27 cellular contexts compared by ENCODE assay signal in the genomic region with DNA sequence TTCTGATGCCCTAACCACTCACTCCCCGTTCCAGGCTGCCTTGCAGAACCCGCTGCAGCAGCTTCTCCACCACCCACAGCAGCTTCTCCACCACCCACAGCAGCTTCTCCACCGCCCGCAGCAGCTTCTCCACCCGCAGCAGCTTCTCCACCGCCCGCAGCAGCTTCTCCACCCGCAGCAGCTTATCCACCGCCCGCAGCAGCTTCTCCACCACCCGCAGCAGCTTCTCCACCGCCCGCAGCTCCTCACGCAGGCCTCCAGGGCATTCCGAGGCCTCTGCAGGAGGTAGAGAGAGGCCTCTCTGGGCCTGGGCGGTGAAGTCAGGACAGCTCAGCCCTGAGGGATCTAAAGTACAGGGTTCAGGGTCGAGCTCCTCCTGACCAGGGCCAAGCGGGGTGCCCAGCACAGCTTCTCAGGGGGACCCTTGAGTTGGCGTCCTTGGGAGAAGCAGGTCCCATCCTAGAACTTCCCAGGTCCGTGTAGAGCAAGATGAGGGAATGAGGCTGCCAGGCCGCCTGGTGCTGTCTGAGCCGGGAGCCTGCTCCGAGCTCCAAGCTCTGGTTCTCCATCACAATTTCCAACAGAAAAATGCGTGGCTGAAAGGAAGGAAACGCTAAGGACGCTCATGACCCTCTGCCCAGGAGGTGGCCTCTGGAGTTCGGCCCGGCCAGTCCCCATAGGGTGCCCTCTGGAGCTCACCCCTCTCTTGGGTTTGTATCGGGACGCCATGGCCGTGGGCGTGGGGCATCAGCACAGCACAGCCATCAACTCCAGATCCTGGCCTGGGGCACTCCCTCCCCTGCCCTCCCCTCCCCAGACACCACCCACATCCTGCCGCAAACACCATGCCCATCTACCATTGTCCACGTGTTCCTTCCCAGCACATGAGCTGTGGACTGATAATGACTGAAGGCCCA.
DNase-seq lines count a peak whose midpoint lies in the region; ATAC-seq and TF ChIP-seq lines count a peak whose summit lies in the region.
"Had no signal": no experiment of that assay in that cellular context is flagged by ENCODE, and none has a peak within 500 bp of the region (broad histone marks: within the 10 kb centered on the region; RNA-seq: fewer than 3 reads in every experiment).

No MANE protein-coding gene starts in this region.

- H3K36me3 ChIP-seq in breast epithelium = no peaks in the 10 kb centered on the region
- H3K36me3 ChIP-seq in neural progenitor cell = no peaks in the 10 kb centered on the region
- no peaks in the 10 kb centered on the region for H3K36me3 ChIP-seq in upper lobe of right lung
- no peaks in the 10 kb centered on the region for H3K36me3 ChIP-seq in psoas muscle (ENCODE audit: insufficient read depth in 1 of 2, low read depth in 1 of 2)
- H3K36me3 ChIP-seq: esophagus squamous epithelium, gastrocnemius medialis, SJSA1, uterus had no signal

- DNase-seq in breast epithelium (ENCODE audit: low spot score in 2 of 2) (peak; percentile 7 to 24), MCF 10A (ENCODE audit: unreplicated experiment) (no peak), neural progenitor cell (ENCODE audit: low spot score) (no peak), upper lobe of right lung (peak; percentile 53), A172 (ENCODE audit: low spot score) (no peak), psoas muscle (no peak)
- peak; percentile 1 to 3 for DNase-seq in central memory CD8-positive, alpha-beta T cell (ENCODE audit: low spot score in 2 of 2)
- DNase-seq: ACHN; activated CD4-positive, alpha-beta T cell treated with anti-CD3 and anti-CD28 coated beads, Interleukin-2, amount 10 ng/mL, durations not matched to agents 7 days and 5 days; cortex of kidney; EL; esophagus squamous epithelium; gastrocnemius medialis; mucosa of descending colon; NCI-H146; NCI-H2171 treated with DMSO at 0.1 percent for 48 hours; NCI-H524; nephron progenitor cell; T-helper 17 cell; uterus had no signal

- H3K27me3 Mint-ChIP-seq in MCF 10A (ENCODE audit: insufficient read depth, unreplicated experiment) = no peaks in the 10 kb centered on the region
- peaks cover 29% of the 10 kb centered on the region for H3K27me3 Mint-ChIP-seq in central memory CD8-positive, alpha-beta T cell
- peaks cover 14% of the 10 kb centered on the region for H3K27me3 Mint-ChIP-seq in neural progenitor cell (ENCODE audit: insufficient read depth, low read depth)
- H3K27me3 Mint-ChIP-seq: activated CD4-positive, alpha-beta T cell treated with anti-CD3 and anti-CD28 coated beads, Interleukin-2, amount 10 ng/mL, durations not matched to agents 7 days and 5 days had no signal

- H3K4me3 Mint-ChIP-seq in MCF 10A (ENCODE audit: unreplicated experiment) (no peak overlapping the region), neural progenitor cell (no peak overlapping the region)
- no peak overlapping the region for H3K4me3 Mint-ChIP-seq in central memory CD8-positive, alpha-beta T cell
- H3K4me3 Mint-ChIP-seq: activated CD4-positive, alpha-beta T cell treated with anti-CD3 and anti-CD28 coated beads, Interleukin-2, amount 10 ng/mL, durations not matched to agents 7 days and 5 days; brain; endodermal cell; nephron progenitor cell; T-helper 17 cell had no signal

- 85 to 88% (median 87%) methylated on average over 33 to 34 of the region's 34 CpGs for WGBS in psoas muscle, 3 donors

- H4K20me1 ChIP-seq in neural progenitor cell (ENCODE audit: low read depth) = no peaks in the 10 kb centered on the region

- ATAC-seq in central memory CD8-positive, alpha-beta T cell (replicated peaks; ENCODE audit: extremely low read depth, poor library complexity, severe bottlenecking) = no peak
- ATAC-seq in upper lobe of right lung = no peak
- ATAC-seq in HG03469 (IDR thresholded peaks at IDR 0.05; ENCODE audit: unreplicated experiment) = no peak
- ATAC-seq in psoas muscle = no peak
- ATAC-seq: gastrocnemius medialis, mucosa of descending colon, T-helper 17 cell had no signal

- H3K4me1 ChIP-seq in breast epithelium = no peaks in the 10 kb centered on the region
- no peaks in the 10 kb centered on the region for H3K4me1 ChIP-seq in neural progenitor cell
- no peaks in the 10 kb centered on the region for H3K4me1 ChIP-seq in upper lobe of right lung
- H3K4me1 ChIP-seq in psoas muscle = no peaks in the 10 kb centered on the region
- H3K4me1 ChIP-seq: esophagus squamous epithelium, gastrocnemius medialis, SJSA1, uterus had no signal

- H3K27ac ChIP-seq in breast epithelium (no peak overlapping the region), neural progenitor cell (no peak overlapping the region), upper lobe of right lung (no peak overlapping the region), psoas muscle (no peak overlapping the region)
- H3K27ac ChIP-seq: C4-2B, esophagus squamous epithelium, gastrocnemius medialis, hepatocyte, SJSA1, uterus, VCaP had no signal

- H3F3A ChIP-seq in neural progenitor cell (ENCODE audit: low read depth) = no peaks in the 10 kb centered on the region

- H3K36me3 Mint-ChIP-seq in MCF 10A (ENCODE audit: insufficient read depth, unreplicated experiment) = peaks cover 6% of the 10 kb centered on the region
- no peaks in the 10 kb centered on the region for H3K36me3 Mint-ChIP-seq in central memory CD8-positive, alpha-beta T cell (ENCODE audit: insufficient read depth)
- H3K36me3 Mint-ChIP-seq in neural progenitor cell = no peaks in the 10 kb centered on the region
- H3K36me3 Mint-ChIP-seq: brain had no signal

- peaks cover 0 to 46% of the 10 kb centered on the region in 2 donors for H3K27me3 ChIP-seq in breast epithelium
- H3K27me3 ChIP-seq in neural progenitor cell = no peaks in the 10 kb centered on the region
- H3K27me3 ChIP-seq in upper lobe of right lung = peaks cover 12% of the 10 kb centered on the region
- H3K27me3 ChIP-seq in psoas muscle (ENCODE audit: insufficient read depth in 3 of 3, low read length in 2 of 3) = peaks cover 0 to 5% (median 4%) of the 10 kb centered on the region in 3 donors
- H3K27me3 ChIP-seq: hepatocyte, SJSA1, uterus had no signal

- H3K4me2 ChIP-seq in neural progenitor cell = no peak overlapping the region
- H3K4me2 ChIP-seq: hepatocyte had no signal

- no TSS peak for BruUV-seq in MCF 10A (replicated peaks; lab: Mats Ljungman, UMichigan)

- H3K9ac ChIP-seq in neural progenitor cell = no peak overlapping the region

- H3K9me3 ChIP-seq in breast epithelium (peaks cover 8 to 11% of the 10 kb centered on the region in 2 donors), neural progenitor cell (ENCODE audit: low read depth) (no peaks in the 10 kb centered on the region), upper lobe of right lung (no peaks in the 10 kb centered on the region), psoas muscle (no peaks in the 10 kb centered on the region)
- H3K9me3 ChIP-seq: gastrocnemius medialis, mucosa of descending colon, uterus had no signal

- CTCF ChIA-PET in MCF 10A (lab: Yijun Ruan, JAX) = interaction anchor here (0.6 to 0.7 kb wide), 2 partner anchors 59 to 366 kb away, joined by 4 to 5 read pairs; no protein-coding TSS in a partner anchor

- no peaks in the 10 kb centered on the region for H3K4me1 Mint-ChIP-seq in MCF 10A (ENCODE audit: insufficient read depth, unreplicated experiment)
- H3K4me1 Mint-ChIP-seq in central memory CD8-positive, alpha-beta T cell = no peaks in the 10 kb centered on the region
- H3K4me1 Mint-ChIP-seq in neural progenitor cell = peaks cover 4% of the 10 kb centered on the region
- H3K4me1 Mint-ChIP-seq: activated CD4-positive, alpha-beta T cell treated with anti-CD3 and anti-CD28 coated beads, Interleukin-2, amount 10 ng/mL, durations not matched to agents 7 days and 5 days; endodermal cell; T-helper 17 cell had no signal

- H3K27ac Mint-ChIP-seq in MCF 10A (ENCODE audit: low read depth, unreplicated experiment) = no peak overlapping the region
- H3K27ac Mint-ChIP-seq in central memory CD8-positive, alpha-beta T cell (ENCODE audit: low read depth) = no peak overlapping the region
- peak overlapping the region; percentile 60 for H3K27ac Mint-ChIP-seq in neural progenitor cell
- H3K27ac Mint-ChIP-seq: activated CD4-positive, alpha-beta T cell treated with anti-CD3 and anti-CD28 coated beads, Interleukin-2, amount 10 ng/mL, durations not matched to agents 7 days and 5 days; brain; endodermal cell; nephron progenitor cell; T-helper 17 cell had no signal

- intact Hi-C loops in breast epithelium (cut with DNase I; ENCODE audit: low total_unique reads) (loop anchor here (10.0 kb wide), 1 partner anchor 1074 kb away; no protein-coding TSS in a partner anchor), MCF 10A (cut with micrococcal nuclease) (no loop called here), upper lobe of right lung (cut with DNase I) (no loop called here), psoas muscle (cut with DNase I) (no loop called here)

- TF ChIP-seq CTCF in breast epithelium (IDR thresholded peaks at IDR 0.05) = no peak
- TF ChIP-seq CTCF in MCF 10A (IDR thresholded peaks at IDR 0.05; ENCODE audit: unreplicated experiment) = no peak
- TF ChIP-seq CTCF in neural progenitor cell (IDR thresholded peaks at IDR 0.05) = no peak
- TF ChIP-seq CTCF in upper lobe of right lung (IDR thresholded peaks at IDR 0.05) = no peak
- no peak for TF ChIP-seq CTCF in psoas muscle (IDR thresholded peaks at IDR 0.05)

- TF ChIP-seq POLR2A in breast epithelium (IDR thresholded peaks at IDR 0.05) = no peak

- no peaks in the 10 kb centered on the region for H3K79me2 ChIP-seq in neural progenitor cell (ENCODE audit: low read depth)
- H3K79me2 ChIP-seq: hepatocyte had no signal

- POLR2A ChIA-PET in MCF 10A (lab: Yijun Ruan, JAX) = no interaction called here

- H3K4me3 ChIP-seq in breast epithelium (no peak overlapping the region), neural progenitor cell (no peak overlapping the region), upper lobe of right lung (no peak overlapping the region), psoas muscle (no peak overlapping the region)
- H3K4me3 ChIP-seq: esophagus squamous epithelium, gastrocnemius medialis, hepatocyte, mucosa of descending colon, SJSA1, uterus had no signal

- H2AFZ ChIP-seq in neural progenitor cell (replicated peaks) = no peak overlapping the region
- H2AFZ ChIP-seq: hepatocyte had no signal

- H3K9me3 Mint-ChIP-seq in MCF 10A (ENCODE audit: unreplicated experiment) = peaks cover 19% of the 10 kb centered on the region
- no peaks in the 10 kb centered on the region for H3K9me3 Mint-ChIP-seq in central memory CD8-positive, alpha-beta T cell
- peaks cover 5% of the 10 kb centered on the region for H3K9me3 Mint-ChIP-seq in neural progenitor cell
- H3K9me3 Mint-ChIP-seq: activated CD4-positive, alpha-beta T cell treated with anti-CD3 and anti-CD28 coated beads, Interleukin-2, amount 10 ng/mL, durations not matched to agents 7 days and 5 days had no signal

Comparison
In these comparisons a context has a peak if more than half of its experiments do, and no peak if none do; other contexts are left out.
1. DNase-seq: peak in breast epithelium (2 of 2), central memory CD8-positive, alpha-beta T cell (2 of 2) and upper lobe of right lung (single experiment); none in MCF 10A (single experiment), neural progenitor cell (single experiment), A172 (single experiment) and psoas muscle (0 of 2).